In the genomic region with DNA sequence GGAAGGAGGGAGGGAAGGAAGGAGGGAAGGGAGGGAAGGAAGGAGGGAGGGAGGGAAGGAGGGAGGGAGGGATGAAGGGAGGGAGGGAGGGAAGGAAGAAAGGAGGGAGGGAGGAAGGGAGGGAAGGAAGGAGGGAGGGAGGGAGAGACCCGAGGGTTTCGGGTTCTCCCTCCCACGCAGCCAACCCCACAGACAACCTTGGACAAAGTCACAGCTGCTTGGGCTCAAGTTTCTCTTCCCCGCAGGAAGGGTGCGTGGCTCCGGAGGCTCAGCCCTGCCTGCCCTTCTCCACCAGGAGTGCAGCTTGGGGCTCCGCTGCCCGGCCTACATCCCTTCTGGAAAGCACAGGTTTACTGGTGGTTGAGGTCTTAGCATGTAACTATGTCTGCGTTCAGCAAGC, we compare ENCODE assay signal across 16 cellular contexts. TPM values are rescaled to one million over a fixed set of nuclear protein-coding genes. Genes with fewer than 3 reads are reported as not detected.
DNase-seq lines count a peak whose midpoint lies in the region; ATAC-seq, FAIRE-seq and TF ChIP-seq lines count a peak whose summit lies in the region.
"Had no signal": no experiment of that assay in that cellular context is flagged by ENCODE, and none has a peak within 500 bp of the region (broad histone marks: within the 10 kb centered on the region; RNA-seq: fewer than 3 reads in every experiment).

No MANE protein-coding gene starts in this region.

- H3K9me3 ChIP-seq in K562 (replicated peaks; ENCODE audit: control insufficient read depth, insufficient read depth, low read depth, low read length), result no peaks in the 10 kb centered on the region
- H3K9me3 ChIP-seq: SK-N-SH had no signal

- TF ChIP-seq POLR2A in K562 (conservative IDR thresholded peaks at IDR 0.05) (no peak), H54 (IDR thresholded peaks at IDR 0.05; ENCODE audit: low read depth, low read length) (no peak), erythroblast (IDR thresholded peaks at IDR 0.05; ENCODE audit: low read length) (no peak)

- H3K4me1 Mint-ChIP-seq in naive thymus-derived CD8-positive, alpha-beta T cell, result peaks cover 24 to 61% (median 46%) of the 10 kb centered on the region in 4 donors
- peaks cover 23% of the 10 kb centered on the region for H3K4me1 Mint-ChIP-seq in activated naive CD8-positive, alpha-beta T cell treated with anti-CD3 and anti-CD28 coated beads for 36 hours

- no peaks in the 10 kb centered on the region for H3K36me3 ChIP-seq in K562 (ENCODE audit: control insufficient read depth, insufficient read depth, low read length)

- FAIRE-seq in HTR-8/SVneo (lab: Jason Lieb, UNC) (peak; percentile 42), K562 (lab: Jason Lieb, UNC) (no peak), H54 (lab: Jason Lieb, UNC) (no peak)

- TF ChIP-seq RAD21 in K562 (CRISPR knock-in tag; conservative IDR thresholded peaks at IDR 0.05 in 1 of 2, IDR thresholded peaks at IDR 0.05 in 1 of 2), result no peak

- peaks cover 18 to 66% of the 10 kb centered on the region in 2 experiments; a peak in 4 of 5 replicates for H3K27me3 ChIP-seq in K562 (ENCODE audit: control insufficient read depth in 2 of 2, insufficient read depth in 2 of 2, low read length in 2 of 2)

- H3K9me3 Mint-ChIP-seq in naive thymus-derived CD8-positive, alpha-beta T cell, result no peaks in the 10 kb centered on the region
- H3K9me3 Mint-ChIP-seq in activated naive CD8-positive, alpha-beta T cell treated with anti-CD3 and anti-CD28 coated beads for 36 hours, result no peaks in the 10 kb centered on the region

- H3K9me1 ChIP-seq in K562 (ENCODE audit: control insufficient read depth, insufficient read depth, low read length), result no peaks in the 10 kb centered on the region

- H3K27me3 Mint-ChIP-seq in naive thymus-derived CD8-positive, alpha-beta T cell, result no peaks in the 10 kb centered on the region
- no peaks in the 10 kb centered on the region for H3K27me3 Mint-ChIP-seq in activated naive CD8-positive, alpha-beta T cell treated with anti-CD3 and anti-CD28 coated beads for 36 hours

- peak overlapping the region in 4 of 10 donors; percentile 63 to 70 (median 68) for H3K4me3 Mint-ChIP-seq in naive thymus-derived CD8-positive, alpha-beta T cell
- H3K4me3 Mint-ChIP-seq in activated naive CD8-positive, alpha-beta T cell treated with anti-CD3 and anti-CD28 coated beads for 36 hours, result no peak overlapping the region

- TF ChIP-seq EP300 in K562 (IDR thresholded peaks at IDR 0.05; ENCODE audit: low read length), result no peak

- POLR2A ChIA-PET in K562 (lab: Yijun Ruan, JAX), result interaction anchor here (0.5 to 0.7 kb wide), 2 partner anchors 15 to 43 kb away, joined by 3 read pairs; no protein-coding TSS in a partner anchor
- POLR2A ChIA-PET in naive thymus-derived CD8-positive, alpha-beta T cell (lab: Charles Lee), result no interaction called here

- H3K27ac ChIP-seq in C4-2B, result 0 out of 2 replicates have a peak overlapping the region, but pooled peaks have one; percentile 8
- H3K27ac ChIP-seq in K562 (ENCODE audit: extremely low read depth, low read depth, low read length), result no peak overlapping the region
- H3K27ac ChIP-seq: GM23248 had no signal

- intact Hi-C loops in K562 (cut with micrococcal nuclease), result no loop called here

- ATAC-seq in K562 (no peak), GM21529 (IDR thresholded peaks at IDR 0.05; ENCODE audit: unreplicated experiment) (no peak)
- no peak for ATAC-seq in naive thymus-derived CD8-positive, alpha-beta T cell

- TF ChIP-seq CTCF in C4-2B (conservative IDR thresholded peaks at IDR 0.05) (no peak), K562 (IDR thresholded peaks at IDR 0.05 in 2 of 3, conservative IDR thresholded peaks at IDR 0.05 in 1 of 3; ENCODE audit: insufficient read depth in 2 of 3, low read depth in 1 of 3, low read length in 3 of 3) (no peak)

- no peak overlapping the region for H3K4me3 ChIP-seq in K562
- H3K4me3 ChIP-seq: GM23248 had no signal

- CTCF ChIA-PET in K562 (lab: Yijun Ruan, JAX; ENCODE audit: low intra/inter-chr PET ratio), result no interaction called here

- H2AFZ ChIP-seq in K562 (ENCODE audit: low read depth, low read length), result no peak overlapping the region
- H2AFZ ChIP-seq: GM23248 had no signal

- WGBS in K562 (ENCODE audit: insufficient coverage, low coverage, missing lambda C conversion rate), result 12% methylated on average over 7 of the region's 9 CpGs

- in situ Hi-C loops in K562 (cut with MboI), result no loop called here

- peaks cover 0 to 25% (median 0%) of the 10 kb centered on the region in 3 donors for H3K36me3 Mint-ChIP-seq in naive thymus-derived CD8-positive, alpha-beta T cell
- H3K36me3 Mint-ChIP-seq in activated naive CD8-positive, alpha-beta T cell treated with anti-CD3 and anti-CD28 coated beads for 36 hours, result no peaks in the 10 kb centered on the region

- BruUV-seq in K562 (replicated peaks; lab: Mats Ljungman, UMichigan), result no TSS peak

- no peak overlapping the region for H3K4me2 ChIP-seq in K562 (ENCODE audit: insufficient read depth, low read length)
- H3K4me2 ChIP-seq: SK-N-SH had no signal

- H4K20me1 ChIP-seq in K562 (replicated peaks; ENCODE audit: control insufficient read depth, insufficient read depth, low read length), result peaks cover 35% of the 10 kb centered on the region

- H3K4me1 ChIP-seq in K562 (replicated peaks in 1 of 2; ENCODE audit: control insufficient read depth in 2 of 2, insufficient read depth in 2 of 2, low read length in 2 of 2), result peaks cover under 1 to 74% of the 10 kb centered on the region in 2 experiments; a peak in 3 of 5 replicates

- H3K27ac Mint-ChIP-seq in naive thymus-derived CD8-positive, alpha-beta T cell, result peak overlapping the region in 6 of 10 donors; percentile 47 to 90 (median 85)
- no peak overlapping the region for H3K27ac Mint-ChIP-seq in activated naive CD8-positive, alpha-beta T cell treated with anti-CD3 and anti-CD28 coated beads for 36 hours

- H3K79me2 ChIP-seq in K562 (ENCODE audit: control insufficient read depth, insufficient read depth, low read length), result no peaks in the 10 kb centered on the region

- DNase-seq in HTR-8/SVneo (ENCODE audit: insufficient read length, low spot score) (no peak), K562 (ENCODE audit: extremely low read depth in 1 of 4, low spot score in 3 of 4) (peak in 1 of 4 experiments; percentile 37), H54 (ENCODE audit: insufficient read length, low spot score) (no peak), erythroblast (lab: John Stamatoyannopoulos, UW) (no peak)
- no peak for DNase-seq in naive thymus-derived CD8-positive, alpha-beta T cell
- DNase-seq in activated naive CD8-positive, alpha-beta T cell treated with anti-CD3 and anti-CD28 coated beads for 36 hours, result no peak
- DNase-seq: ACHN; GM23248; NCI-H2029; NCI-H226; NCI-H526 treated with DMSO at 0.1 percent for 48 hours; NK-92 treated with Interleukin-12 subunit alpha and Interleukin-12 subunit beta, amount 100 ng/mL, for 24 hours; OCI-M1; SK-N-SH had no signal

- peak overlapping the region in 1 of 2 experiments; percentile 6; a peak in 1 of 4 replicates for H3K9ac ChIP-seq in K562 (ENCODE audit: insufficient read depth in 1 of 2, low read depth in 2 of 2, low read length in 2 of 2)
- H3K9ac ChIP-seq: GM23248, SK-N-SH had no signal

TF ChIP-seq in K562, 482 proteins besides CTCF, POLR2A, EP300 and RAD21:
- TF ChIP-seq HNRNPK (IDR thresholded peaks at IDR 0.05; ENCODE audit: low read depth, low read length, poor library complexity, severe bottlenecking) (peak; percentile 35), SLC30A9 (CRISPR knock-in tag; IDR thresholded peaks at IDR 0.05) (no peak), EGR1 (conservative IDR thresholded peaks at IDR 0.05) (0 out of 2 replicates have a peak, but pooled peaks have one; percentile 14)

RNA-seq across cellular contexts. Expression of a gene that starts 15.1 kb away (rescaled TPM):
- total RNA-seq in K562 (2011; cell fraction: chromatin; rRNA removed; ENCODE audit: low replicate concordance), result 13.6 and 46.2 TPM in 2 replicates
- 15.9 and 26.2 TPM in 2 replicates for total RNA-seq in K562 (2011; cell fraction: nucleolus; rRNA removed)
- total RNA-seq in K562 (2011; cell fraction: nucleoplasm; rRNA removed), result 8.9 and 10.9 TPM in 2 replicates
- total RNA-seq in K562 (2014; rRNA removed) (1.1 and 1.3 TPM in 2 replicates), K562 (2014; rRNA removed; fragmentation: Illumina TruSeq; extraction: Trizol) (0.11 and 0.22 TPM in 2 replicates), K562 (2015; rRNA removed; fragmentation: Illumina TruSeq; extraction: Trizol) (0.51 and 0.53 TPM in 2 replicates), K562 (2021) (1.8 and 1.9 TPM in 2 replicates)
- polyA plus RNA-seq in K562 (2011; rRNA removed) (3.1 and 15.7 TPM in 2 replicates), K562 (2014; fragmentation: Illumina TruSeq; extraction: Trizol) (0.56 and 0.83 TPM in 2 replicates), K562 (2014; fragmentation: Nextera tagmentation; extraction: Ambion mirVana) (under 1 TPM; 0.01 to 0.04 TPM), K562 (2014; rRNA removed) (0.73 and 1.0 TPM in 2 replicates)
- polyA plus RNA-seq in K562 (2011; cell fraction: cytosol; rRNA removed), result 5.3 and 11.3 TPM in 2 replicates
- polyA plus RNA-seq in K562 (2011; cell fraction: nucleus; rRNA removed), result 55.8 and 115 TPM in 2 replicates
- 1.2 and 3.8 TPM in 2 replicates for polyA plus RNA-seq in K562 (2012)
- 2.5 and 9.1 TPM in 2 replicates for polyA minus RNA-seq in K562 (2011; rRNA and poly(A)+ RNA removed)
- 5.9 and 21.7 TPM in 2 replicates for polyA minus RNA-seq in K562 (2011; cell fraction: cytosol; rRNA and poly(A)+ RNA removed)
- polyA minus RNA-seq in K562 (2011; cell fraction: nucleus; rRNA and poly(A)+ RNA removed), result 13.1 and 36.8 TPM in 2 replicates
- 10 to 100 TPM; 60.0 to 68.3 TPM for total RNA-seq in naive thymus-derived CD8-positive, alpha-beta T cell
- polyA plus RNA-seq in naive thymus-derived CD8-positive, alpha-beta T cell, result 10 to 100 TPM in 1 of 3 donors, 1 to 10 TPM in 2; 7.3 to 25.4 (median 8.5) TPM
- 10 to 100 TPM; 14.0 to 14.6 TPM for total RNA-seq in activated naive CD8-positive, alpha-beta T cell treated with anti-CD3 and anti-CD28 coated beads for 36 hours
